8 cellular contexts compared by ENCODE assay signal in the genomic region with DNA sequence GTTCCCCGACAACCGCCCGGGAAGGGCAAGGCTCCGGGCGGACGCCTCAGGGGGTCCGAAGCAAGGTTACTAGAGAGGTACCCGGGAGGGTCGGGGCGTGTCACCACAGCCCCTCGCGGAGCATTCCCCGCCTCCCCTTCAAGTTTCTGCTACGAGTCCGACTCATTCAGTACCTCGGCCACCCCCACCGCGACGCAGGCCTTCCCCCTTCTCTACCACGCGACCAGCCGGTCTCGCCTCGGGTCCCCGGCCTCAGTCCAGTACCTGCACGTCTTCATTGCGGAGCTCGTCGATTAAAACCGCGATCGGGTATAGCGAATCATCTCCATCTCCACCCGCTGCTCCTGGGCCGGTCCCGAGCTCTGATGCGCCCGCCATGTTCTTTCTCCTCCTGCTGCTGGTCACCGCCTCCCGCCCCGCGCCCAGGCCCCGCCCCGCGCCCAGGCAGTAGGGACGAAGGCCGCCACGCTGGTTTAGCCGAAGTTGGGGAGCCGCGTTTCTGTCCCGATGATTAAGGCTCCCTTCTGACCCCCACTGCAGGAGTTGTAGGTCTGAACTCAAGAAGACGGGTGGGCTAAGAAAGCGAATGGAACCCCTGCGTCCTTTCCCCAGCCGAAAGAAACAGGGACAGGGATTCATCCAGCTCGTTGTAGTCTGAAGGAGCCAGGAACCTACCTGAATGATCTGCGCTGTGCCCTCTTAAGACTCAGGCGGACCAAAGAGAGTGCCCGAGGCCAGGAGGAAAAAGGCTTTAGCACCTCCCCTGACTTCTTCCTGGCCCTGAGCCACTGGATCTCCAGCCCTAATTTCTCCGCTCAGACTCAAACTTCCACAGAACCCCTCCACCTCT. TPM values are rescaled to one million over a fixed set of nuclear protein-coding genes. Genes with fewer than 3 reads are reported as not detected.
DNase-seq lines count a peak whose midpoint lies in the region; ATAC-seq and TF ChIP-seq lines count a peak whose summit lies in the region.

A gene (minus strand): TSS at position 406 of the 850 bp plus-strand sequence. CDS start 28 bp downstream, at position 378.

- H3K27me3 ChIP-seq in cardiac muscle cell (no peaks in the 10 kb centered on the region), trophoblast cell (ENCODE audit: insufficient read depth, low read length) (no peaks in the 10 kb centered on the region), transverse colon (no peaks in the 10 kb centered on the region)

- peak within 1 kb of the TSS; percentile 98 for H4K8ac ChIP-seq in trophoblast cell (ENCODE audit: low read depth, low read length)

- peak within 1 kb of the TSS; percentile 98 for H4K12ac ChIP-seq in trophoblast cell (ENCODE audit: low read depth, low read length)

- H3K27ac Mint-ChIP-seq in activated naive CD8-positive, alpha-beta T cell treated with anti-CD3 and anti-CD28 coated beads, Interleukin-2, amount 50 U/mL, for 24 hours = peak within 1 kb of the TSS; percentile 92

- TF ChIP-seq POLR2A in transverse colon (IDR thresholded peaks at IDR 0.05) = peak; percentile 67

- no peak within 1 kb of the TSS for H3K23ac ChIP-seq in trophoblast cell (ENCODE audit: low read length)

- peak within 1 kb of the TSS; percentile 79 for H2BK12ac ChIP-seq in trophoblast cell (ENCODE audit: low read length)

- peak; percentile 98 for DNase-seq in GM10266 (ENCODE audit: extremely low spot score)
- peak; percentile 16 for DNase-seq in NCI-H1048 (lab: John Stamatoyannopoulos, UW)
- peak; percentile 81 for DNase-seq in SW480 (ENCODE audit: low spot score)
- peak; percentile 78 for DNase-seq in activated naive CD8-positive, alpha-beta T cell treated with anti-CD3 and anti-CD28 coated beads, Interleukin-2, amount 50 U/mL, for 24 hours
- DNase-seq in cardiac muscle cell (ENCODE audit: low read depth in 1 of 2, low spot score in 1 of 2) = peak; percentile 77 to 83
- peak; percentile 59 to 77 for DNase-seq in trophoblast cell
- peak; percentile 77 for DNase-seq in transverse colon

- peaks cover 9% of the 10 kb centered on the region for H3K79me1 ChIP-seq in trophoblast cell (ENCODE audit: low read length)

- peaks cover 34% of the 10 kb centered on the region for H3K4me1 Mint-ChIP-seq in activated naive CD8-positive, alpha-beta T cell treated with anti-CD3 and anti-CD28 coated beads, Interleukin-2, amount 50 U/mL, for 24 hours

- peak within 1 kb of the TSS; percentile 97 for H3K4me2 ChIP-seq in trophoblast cell (ENCODE audit: low read length)

- H2AK5ac ChIP-seq in trophoblast cell (ENCODE audit: low read length) = no peak within 1 kb of the TSS

- H3K9me3 Mint-ChIP-seq in activated naive CD8-positive, alpha-beta T cell treated with anti-CD3 and anti-CD28 coated beads, Interleukin-2, amount 50 U/mL, for 24 hours = no peaks in the 10 kb centered on the region

- H3K27me3 Mint-ChIP-seq in activated naive CD8-positive, alpha-beta T cell treated with anti-CD3 and anti-CD28 coated beads, Interleukin-2, amount 50 U/mL, for 24 hours = no peaks in the 10 kb centered on the region

- no peak for TF ChIP-seq EP300 in transverse colon (IDR thresholded peaks at IDR 0.05; ENCODE audit: low read depth)

- H2AFZ ChIP-seq in trophoblast cell (ENCODE audit: insufficient read depth, low read length, poor library complexity) = peak within 1 kb of the TSS; percentile 98

- H3K4me1 ChIP-seq in cardiac muscle cell (ENCODE audit: low read depth) (no peaks in the 10 kb centered on the region), trophoblast cell (ENCODE audit: control insufficient read depth in 1 of 2, insufficient read depth in 2 of 2, low read length in 2 of 2) (peaks cover 0 to 2% of the 10 kb centered on the region in 2 experiments), transverse colon (peaks cover 14 to 30% (median 18%) of the 10 kb centered on the region in 4 donors)

- H3K4me3 ChIP-seq in cardiac muscle cell (peak within 1 kb of the TSS; percentile 59), trophoblast cell (ENCODE audit: low read depth, low read length) (peak within 1 kb of the TSS; percentile 95), transverse colon (peak within 1 kb of the TSS; percentile 62 to 90 (median 79))

- peak within 1 kb of the TSS; percentile 98 for H3K18ac ChIP-seq in trophoblast cell (ENCODE audit: low read length)

- ATAC-seq in HG02571 (IDR thresholded peaks at IDR 0.05; ENCODE audit: unreplicated experiment) = peak; percentile 88
- ATAC-seq in activated naive CD8-positive, alpha-beta T cell treated with anti-CD3 and anti-CD28 coated beads, Interleukin-2, amount 50 U/mL, for 24 hours = peak; percentile 95

- peaks cover 27% of the 10 kb centered on the region for H3K36me3 Mint-ChIP-seq in activated naive CD8-positive, alpha-beta T cell treated with anti-CD3 and anti-CD28 coated beads, Interleukin-2, amount 50 U/mL, for 24 hours (ENCODE audit: low read depth)

- H3K14ac ChIP-seq in trophoblast cell (ENCODE audit: low read length) = peak within 1 kb of the TSS; percentile 92

- H3K4ac ChIP-seq in trophoblast cell (ENCODE audit: low read depth, low read length) = peak within 1 kb of the TSS; percentile 92

- H3K36me3 ChIP-seq in cardiac muscle cell (peaks cover 3% of the 10 kb centered on the region), trophoblast cell (ENCODE audit: control insufficient read depth in 1 of 2, insufficient read depth in 2 of 2, low read length in 2 of 2) (peaks cover 7 to 19% of the 10 kb centered on the region in 2 experiments), transverse colon (peaks cover 0 to 6% (median 0%) of the 10 kb centered on the region in 4 donors)

- H2BK120ac ChIP-seq in trophoblast cell (ENCODE audit: insufficient read depth, low read length, poor library complexity) = peak within 1 kb of the TSS; percentile 75

- H3K9ac ChIP-seq in trophoblast cell (ENCODE audit: low read length) = peak within 1 kb of the TSS; percentile 88

- H3K9me3 ChIP-seq in cardiac muscle cell (ENCODE audit: low read depth) = no peaks in the 10 kb centered on the region
- H3K9me3 ChIP-seq in trophoblast cell (ENCODE audit: insufficient read depth, low read depth, low read length) = no peaks in the 10 kb centered on the region
- H3K9me3 ChIP-seq in transverse colon = no peaks in the 10 kb centered on the region

- peaks cover 8% of the 10 kb centered on the region for H3K79me2 ChIP-seq in trophoblast cell (ENCODE audit: control insufficient read depth, insufficient read depth, low read length, poor library complexity)

- TF ChIP-seq CTCF in GM10266 (IDR thresholded peaks at IDR 0.05; ENCODE audit: control insufficient read depth, insufficient read depth, low read depth, missing control alignments) (no peak), cardiac muscle cell (IDR thresholded peaks at IDR 0.05; ENCODE audit: low read depth, low read length) (no peak), transverse colon (IDR thresholded peaks at IDR 0.05) (no peak)

- peak within 1 kb of the TSS; percentile 97 for H2BK5ac ChIP-seq in trophoblast cell (ENCODE audit: low read depth, low read length, poor library complexity)

- H3K27ac ChIP-seq in cardiac muscle cell (peak within 1 kb of the TSS; percentile 55), trophoblast cell (ENCODE audit: low read depth, low read length) (peak within 1 kb of the TSS; percentile 81), transverse colon (peak within 1 kb of the TSS; percentile 89 to 94 (median 91))

- H4K91ac ChIP-seq in trophoblast cell (ENCODE audit: low read depth, low read length) = peak within 1 kb of the TSS; percentile 87

- no CpG with 5 or more reads among the region's 61 CpGs for WGBS in trophoblast cell (ENCODE audit: extremely low coverage, insufficient coverage, insufficient read length)
- 0% methylated on average over 57 of the region's 61 CpGs; no CpG with 5 or more reads in 1 of the 2 donors for WGBS in transverse colon (ENCODE audit: low coverage in 1 of 2), 2 donors

- in situ Hi-C loops in transverse colon (cut with MboI; ENCODE audit: low pct_ligation_motif_present in 1 of 4, low pct_unique_long_range_greater_than_20kb in 1 of 4, low sequenced_read_pairs in 3 of 4) = loop anchor here in 1 of 4 donors (10.0 kb wide), 1 partner anchor 161 kb away; a partner anchor contains a TSS

- H3K4me3 Mint-ChIP-seq in activated naive CD8-positive, alpha-beta T cell treated with anti-CD3 and anti-CD28 coated beads, Interleukin-2, amount 50 U/mL, for 24 hours = peak within 1 kb of the TSS; percentile 97

- intact Hi-C loops in transverse colon (cut with DNase I; ENCODE audit: low total_unique reads) = no loop called here

RNA-seq across cellular contexts. Expression of the gene that starts here (rescaled TPM):
- 12.7 and 14.4 TPM in 2 replicates for total RNA-seq in cardiac muscle cell
- 13.2 and 14.2 TPM in 2 replicates for polyA plus RNA-seq in cardiac muscle cell
- polyA plus RNA-seq in trophoblast cell (2013) = 17.9 and 18.6 TPM in 2 replicates
- total RNA-seq in transverse colon = 10 to 100 TPM; 28.1 to 55.5 (median 41.5) TPM

Comparison
In these comparisons a context has a peak if more than half of its experiments do, and no peak if none do; other contexts are left out.
1. Peak in every context shown above with its lines: DNase-seq, ATAC-seq, H3K4me3 ChIP-seq and H3K27ac ChIP-seq.
2. DNase-seq: peak in every context shown above with its lines; median percentile 98 in GM10266; 81 in SW480; 80 in cardiac muscle cell; 78 in activated naive CD8-positive, alpha-beta T cell treated with anti-CD3 and anti-CD28 coated beads, Interleukin-2, amount 50 U/mL, for 24 hours; 77 in transverse colon; 68 in trophoblast cell; 16 in NCI-H1048.